In genomic region chr11:133576351-133576750, GRCh38 we compare ENCODE assay signal across 17 cellular contexts. TPM values are rescaled to one million over a fixed set of nuclear protein-coding genes. Genes with fewer than 3 reads are reported as not detected.
A peak's percentile ranks its signal among the peaks of the same experiment; 100 is the strongest.
DNase-seq lines count a peak whose midpoint lies in the region; ATAC-seq and TF ChIP-seq lines count a peak whose summit lies in the region.
"Had no signal": no experiment of that assay in that cellular context is flagged by ENCODE, and none has a peak within 500 bp of the region (broad histone marks: within the 10 kb centered on the region; RNA-seq: fewer than 3 reads in every experiment).

No MANE protein-coding gene starts in this region.

- no peak for ATAC-seq in aorta (ENCODE audit: low FRiP score)
- ATAC-seq in HG03457 (IDR thresholded peaks at IDR 0.05; ENCODE audit: unreplicated experiment), result no peak
- ATAC-seq in GM21576 (IDR thresholded peaks at IDR 0.05; ENCODE audit: unreplicated experiment), result no peak
- ATAC-seq: activated CD4-positive, CD25-positive, alpha-beta regulatory T cell treated with anti-CD3 and anti-CD28 coated beads, Interleukin-2, amount 50 U/mL, for 24 hours; stimulated activated memory B cell treated with anti-CD40 and anti-IgM and Interleukin-4, amounts not matched to agents 10 μg/mL and 1 μg/mL and 100 μg/mL, for 72 hours had no signal

- H3K36me3 ChIP-seq in A673 (ENCODE audit: insufficient read depth, low read length, poor library complexity, severe bottlenecking) (no peaks in the 10 kb centered on the region), SJCRH30 (no peaks in the 10 kb centered on the region), aorta (ENCODE audit: control insufficient read depth in 1 of 2, insufficient read depth in 2 of 2, low read length in 1 of 2) (no peaks in the 10 kb centered on the region)

- 73 to 74% methylated on average over 16 of the region's 16 CpGs for WGBS in aorta, 2 donors

- H3K9me3 ChIP-seq in A673 (ENCODE audit: low read depth, low read length, poor library complexity, severe bottlenecking) (peaks cover 25% of the 10 kb centered on the region), SJCRH30 (replicated peaks) (no peaks in the 10 kb centered on the region), aorta (ENCODE audit: control insufficient read depth, low read length) (no peaks in the 10 kb centered on the region)

- POLR2A ChIA-PET in A673 (lab: Charles Lee; ENCODE audit: low non-redundant PET), result no interaction called here

- H3K27ac ChIP-seq in A673 (ENCODE audit: low read depth, low read length, poor library complexity, severe bottlenecking) (no peak overlapping the region), SJCRH30 (no peak overlapping the region), aorta (ENCODE audit: low read depth in 1 of 2, low read length in 2 of 2) (no peak overlapping the region)
- H3K27ac ChIP-seq: hepatocyte had no signal

- intact Hi-C loops in A673 (cut with micrococcal nuclease; ENCODE audit: unreplicated experiment), result no loop called here
- intact Hi-C loops in aorta (cut with DNase I), result no loop called here

- no peak overlapping the region for H3K4me3 ChIP-seq in A673 (ENCODE audit: low read depth, low read length, poor library complexity, severe bottlenecking)
- no peak overlapping the region for H3K4me3 ChIP-seq in GM12865 (ENCODE audit: low read depth, low read length)
- H3K4me3 ChIP-seq in SJCRH30, result no peak overlapping the region
- H3K4me3 ChIP-seq in aorta (ENCODE audit: low read length in 2 of 2), result no peak overlapping the region
- H3K4me3 ChIP-seq: hepatocyte had no signal

- DNase-seq in A673 (ENCODE audit: low spot score) (no peak), GM12865 (ENCODE audit: low read depth) (no peak), SJCRH30 (peak; percentile 3 to 8), iPS DF 19.7 (ENCODE audit: low read depth, low spot score) (peak; percentile 45), aorta (no peak), NCI-H1092 treated with DMSO at 0.1 percent for 48 hours (lab: John Stamatoyannopoulos, UW) (no peak)
- DNase-seq: activated effector memory CD4-positive, alpha-beta T cell treated with Interleukin-2 at 50 U/mL for 16 hours; C1 segment of cervical spinal cord; caudate nucleus; mesenchymal stem cell; NCI-H1105 treated with DMSO at 0.1 percent for 48 hours; NCI-H748 treated with DMSO at 0.1 percent for 48 hours had no signal

- no TSS peak for BruUV-seq in A673 (replicated peaks; lab: Mats Ljungman, UMichigan)

- CTCF ChIA-PET in A673 (lab: Charles Lee), result no interaction called here

- TF ChIP-seq CTCF in A673 (conservative IDR thresholded peaks at IDR 0.05; ENCODE audit: low read depth, low read length), result peak; percentile 37
- peak; percentile 14 for TF ChIP-seq CTCF in GM12865 (IDR thresholded peaks at IDR 0.05; ENCODE audit: insufficient read depth, low read depth, low read length, missing control alignments)

- H3K27me3 ChIP-seq in A673 (replicated peaks; ENCODE audit: insufficient read depth, low read depth, low read length, poor library complexity) (no peaks in the 10 kb centered on the region), SJCRH30 (no peaks in the 10 kb centered on the region; the same call in 1 of the 2 replicates), aorta (ENCODE audit: control insufficient read depth in 1 of 2, insufficient read depth in 2 of 2, low read length in 1 of 2) (peaks cover 0 to 1% of the 10 kb centered on the region in 2 donors)
- H3K27me3 ChIP-seq: hepatocyte had no signal

- H3K4me1 ChIP-seq in A673 (ENCODE audit: insufficient read depth, low read length, poor library complexity, severe bottlenecking) (no peaks in the 10 kb centered on the region), SJCRH30 (no peaks in the 10 kb centered on the region), aorta (ENCODE audit: control insufficient read depth in 1 of 2, insufficient read depth in 2 of 2, low read length in 2 of 2) (no peaks in the 10 kb centered on the region)

RNA-seq across cellular contexts. Expression of gene OPCML, which starts 44.0 kb away (rescaled TPM):
- 0.13 and 0.46 TPM in 2 replicates for total RNA-seq in A673 (2021)
- total RNA-seq in SJCRH30 (2014; rRNA removed; shearing (Covaris generic)), result not detected in 2 replicates
- total RNA-seq in aorta, result 1 to 10 TPM in 1 of 2 donors, under 1 TPM in 1; 0.88 to 1.3 TPM
- under 1 TPM in 1 of 2 donors, not detected in 1; under 0.01 TPM for polyA plus RNA-seq in aorta

Comparison
In these comparisons a context has a peak if more than half of its experiments do, and no peak if none do; other contexts are left out.
1. DNase-seq: peak in SJCRH30 (2 of 2) and iPS DF 19.7 (single experiment); none in A673 (single experiment), GM12865 (single experiment), aorta (0 of 2) and NCI-H1092 treated with DMSO at 0.1 percent for 48 hours (single experiment).